Comparison of ENCODE assay signal across 19 cellular contexts in the genomic region with DNA sequence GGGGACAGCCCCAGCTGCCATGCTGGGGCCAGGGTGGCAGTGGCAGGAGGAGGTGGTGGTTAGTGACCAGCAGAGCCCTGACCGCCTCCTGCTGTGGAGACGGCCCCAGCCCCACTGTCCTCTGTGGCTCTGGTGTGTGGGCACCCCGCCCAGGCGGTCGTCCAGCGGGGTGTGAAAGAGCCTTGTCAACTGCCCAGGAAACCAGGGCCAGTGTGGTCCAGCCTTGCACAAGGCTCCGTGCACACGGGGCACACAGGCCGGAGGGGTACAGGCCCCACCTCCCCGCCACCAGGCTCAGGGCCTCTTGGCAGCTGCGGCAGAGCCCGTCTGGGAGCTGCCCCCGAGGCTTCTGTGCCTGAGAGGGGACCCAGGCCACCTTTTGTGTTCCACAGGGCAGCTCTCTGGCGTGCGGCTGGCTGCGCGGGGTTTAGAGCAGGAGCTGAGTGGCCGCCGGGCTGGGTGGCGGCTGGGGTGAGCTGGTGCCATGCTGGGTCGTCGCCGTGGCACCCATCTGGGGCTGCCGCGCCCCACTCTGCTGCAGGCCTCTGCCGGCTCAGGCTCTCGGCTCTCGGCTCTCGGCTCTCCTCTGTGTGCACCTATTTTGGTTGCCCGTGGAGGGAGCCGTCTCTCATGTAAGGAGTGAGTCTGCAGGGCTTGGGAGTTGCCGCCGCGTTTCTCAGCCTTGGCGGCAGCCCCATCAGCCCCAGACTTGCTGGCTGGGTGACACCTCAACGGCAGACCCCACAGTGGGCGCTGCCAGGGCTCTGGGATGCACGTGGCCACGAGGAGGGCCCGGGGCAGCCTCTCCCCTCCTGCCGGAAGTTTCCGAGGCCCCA. TPM values are rescaled to one million over a fixed set of nuclear protein-coding genes. Genes with fewer than 3 reads are reported as not detected.
DNase-seq lines count a peak whose midpoint lies in the region; ATAC-seq, FAIRE-seq and TF ChIP-seq lines count a peak whose summit lies in the region.
"Had no signal": no experiment of that assay in that cellular context is flagged by ENCODE, and none has a peak within 500 bp of the region (broad histone marks: within the 10 kb centered on the region; RNA-seq: fewer than 3 reads in every experiment).

No MANE protein-coding gene starts in this region.

- ATAC-seq in HG02610 (IDR thresholded peaks at IDR 0.05; ENCODE audit: unreplicated experiment) (no peak), T-cell (replicated peaks in 1 of 4) (no peak)

- H4K91ac ChIP-seq in H1 (replicated peaks; ENCODE audit: insufficient read length, low read length) (no peak overlapping the region), neuronal stem cell (ENCODE audit: low read depth, low read length, poor library complexity) (no peak overlapping the region)

- no peak overlapping the region for H3K56ac ChIP-seq in H1 (replicated peaks; ENCODE audit: insufficient read length, low read depth, low read length)

- no peak for TF ChIP-seq POLR2A in H1 (IDR thresholded peaks at IDR 0.05; ENCODE audit: control extremely low read depth in 1 of 2, low read depth in 2 of 2, low read length in 2 of 2)

- peak in 1 of 2 experiments; percentile 17; a peak in 2 of 4 replicates for TF ChIP-seq RAD21 in H1 (IDR thresholded peaks at IDR 0.05 in 1 of 2, conservative IDR thresholded peaks at IDR 0.05 in 1 of 2; ENCODE audit: low read depth in 2 of 2, low read length in 2 of 2)

- H2BK15ac ChIP-seq in H1 (ENCODE audit: low read length) (no peak overlapping the region), neuronal stem cell (ENCODE audit: low read length) (peak overlapping the region; percentile 26)

- H3K23me2 ChIP-seq in H1 (ENCODE audit: low read depth, low read length) = no peaks in the 10 kb centered on the region

- no peak overlapping the region for H4K5ac ChIP-seq in H1 (ENCODE audit: insufficient read length, low read depth, low read length)

- H3K36me3 Mint-ChIP-seq in T-cell = peaks cover 5% of the 10 kb centered on the region

- H3K18ac ChIP-seq in H1 (ENCODE audit: extremely low read depth, low read length) (no peak overlapping the region), neuronal stem cell (ENCODE audit: low read length) (peak overlapping the region; percentile 44)

- no peak for TF ChIP-seq EP300 in H1 (IDR thresholded peaks at IDR 0.05; ENCODE audit: borderline replicate concordance in 1 of 2, low read depth in 2 of 2, low read length in 2 of 2)

- H3K27ac ChIP-seq in A673 (ENCODE audit: low read depth, low read length, poor library complexity, severe bottlenecking) = peak overlapping the region; percentile 16
- H3K27ac ChIP-seq in BLaER1 treated with 17β-estradiol and CSF1 and Interleukin-3, amounts not matched to agents 10 nM and 100 nM = no peak overlapping the region
- H3K27ac ChIP-seq in H1 (ENCODE audit: low read depth, low read length) = no peak overlapping the region
- H3K27ac ChIP-seq in neuronal stem cell (replicated peaks; ENCODE audit: low read length) = no peak overlapping the region
- H3K27ac ChIP-seq: PC-9, SJSA1 had no signal

- H3K4ac ChIP-seq in H1 (replicated peaks; ENCODE audit: insufficient read length, low read depth, low read length) (no peak overlapping the region), neuronal stem cell (ENCODE audit: low read length) (no peak overlapping the region)

- H3K9me3 ChIP-seq in A673 (ENCODE audit: low read depth, low read length, poor library complexity, severe bottlenecking) = no peaks in the 10 kb centered on the region
- no peaks in the 10 kb centered on the region for H3K9me3 ChIP-seq in BLaER1 treated with 17β-estradiol and CSF1 and Interleukin-3, amounts not matched to agents 10 nM and 100 nM (replicated peaks in 1 of 11)
- no peaks in the 10 kb centered on the region for H3K9me3 ChIP-seq in H1 (ENCODE audit: insufficient read depth in 2 of 2, low read depth in 1 of 2, low read length in 1 of 2)
- H3K9me3 ChIP-seq in neuronal stem cell (replicated peaks in 1 of 2; ENCODE audit: control insufficient read depth in 2 of 2, insufficient read depth in 1 of 2, low read depth in 1 of 2, low read length in 2 of 2) = no peaks in the 10 kb centered on the region
- H3K9me3 ChIP-seq: SJSA1 had no signal

- POLR2A ChIA-PET in A673 (lab: Charles Lee; ENCODE audit: low non-redundant PET) (no interaction called here), H1 (lab: Charles Lee; ENCODE audit: partially characterized antibody) (interaction anchor here (1.4 kb wide), 1 partner anchor 21 kb away, joined by 3 read pairs; no protein-coding TSS in a partner anchor), T-cell (lab: Charles Lee) (no interaction called here)

- H3K4me3 Mint-ChIP-seq in T-cell = no peak overlapping the region
- H3K4me3 Mint-ChIP-seq: CD14-positive monocyte, H9 had no signal

- 87% methylated on average over 32 of the region's 42 CpGs; no CpG with 5 or more reads in 1 of the 2 experiments for WGBS in H1 (ENCODE audit: extremely low coverage in 1 of 2, insufficient coverage in 1 of 2, insufficient read length in 1 of 2, insufficient replicate concordance in 2 of 2, low coverage in 1 of 2, low lambda C conversion rate in 2 of 2, missing lambda C conversion rate in 1 of 2), 2 experiments
- WGBS in neuronal stem cell (ENCODE audit: extremely low coverage in 2 of 2, insufficient read length in 2 of 2, insufficient replicate concordance in 1 of 2), 2 donors = no CpG with 5 or more reads among the region's 42 CpGs

- H3K4me1 Mint-ChIP-seq in T-cell = peaks cover 0 to 4% (median 0%) of the 10 kb centered on the region in 3 donors
- H3K4me1 Mint-ChIP-seq: CD14-positive monocyte had no signal

- TF ChIP-seq CTCF in A673 (conservative IDR thresholded peaks at IDR 0.05; ENCODE audit: low read depth, low read length) (no peak), H1 (IDR thresholded peaks at IDR 0.05; ENCODE audit: control extremely low read depth in 1 of 3, insufficient read depth in 1 of 3, low read depth in 1 of 3, low read length in 3 of 3) (no peak)

- in situ Hi-C loops in KBM-7 (cut with MboI; ENCODE audit: low pct_unique_long_range_greater_than_20kb, low sequenced_read_pairs) = no loop called here

- H3K79me1 ChIP-seq in H1 (ENCODE audit: low read depth, low read length) = no peaks in the 10 kb centered on the region
- peaks cover 1% of the 10 kb centered on the region for H3K79me1 ChIP-seq in neuronal stem cell (ENCODE audit: low read depth, low read length)

- H3K23ac ChIP-seq in H1 (ENCODE audit: insufficient read length) (no peak overlapping the region), neuronal stem cell (ENCODE audit: low read depth, low read length, poor library complexity) (peak overlapping the region; percentile 35)

- H3K36me3 ChIP-seq in A673 (ENCODE audit: insufficient read depth, low read length, poor library complexity, severe bottlenecking) (peaks cover 32% of the 10 kb centered on the region), H1 (ENCODE audit: control insufficient read depth in 2 of 4, insufficient read depth in 4 of 4, low read length in 3 of 4) (peaks cover 0 to 7% (median 0%) of the 10 kb centered on the region in 4 experiments; a peak in 4 of 8 replicates), neuronal stem cell (replicated peaks in 1 of 2; ENCODE audit: control insufficient read depth in 2 of 2, insufficient read depth in 2 of 2, low read length in 2 of 2) (peaks cover 5 to 32% of the 10 kb centered on the region in 2 donors)
- peaks cover 27 to 63% (median 42%) of the 10 kb centered on the region in 11 experiments for H3K36me3 ChIP-seq in BLaER1 treated with 17β-estradiol and CSF1 and Interleukin-3, amounts not matched to agents 10 nM and 100 nM

- CTCF ChIA-PET in A673 (lab: Charles Lee) = no interaction called here
- CTCF ChIA-PET in H1 (lab: Charles Lee; ENCODE audit: partially characterized antibody) = interaction anchor here (0.8 to 4.1 kb wide), 11 partner anchors 9 to 162 kb away, joined by 3 to 16 read pairs (median 8); no protein-coding TSS in a partner anchor
- CTCF ChIA-PET in T-cell (lab: Charles Lee) = no interaction called here

- intact Hi-C loops in A673 (cut with micrococcal nuclease; ENCODE audit: unreplicated experiment) = no loop called here

- no peak overlapping the region for H2AK5ac ChIP-seq in H1 (ENCODE audit: low read depth, low read length)
- H2AK5ac ChIP-seq in neuronal stem cell (ENCODE audit: low read depth, low read length) = peak overlapping the region; percentile 56

- no peak for FAIRE-seq in H1 (lab: Jason Lieb, UNC)
- FAIRE-seq: HTR-8/SVneo had no signal

- H4K20me1 ChIP-seq in BLaER1 treated with 17β-estradiol and CSF1 and Interleukin-3, amounts not matched to agents 10 nM and 100 nM = peaks cover 43 to 90% (median 74%) of the 10 kb centered on the region in 11 experiments
- H4K20me1 ChIP-seq in H1 (replicated peaks in 1 of 2; ENCODE audit: control insufficient read depth in 1 of 2, insufficient read depth in 2 of 2, low read length in 2 of 2) = peaks cover 9 to 10% of the 10 kb centered on the region in 2 experiments

- H3K4me1 ChIP-seq in A673 (ENCODE audit: insufficient read depth, low read length, poor library complexity, severe bottlenecking) (peaks cover under 1% of the 10 kb centered on the region), H1 (replicated peaks in 1 of 4; ENCODE audit: control insufficient read depth in 3 of 4, insufficient read depth in 4 of 4, low read length in 3 of 4) (no peaks in the 10 kb centered on the region), neuronal stem cell (ENCODE audit: control insufficient read depth in 2 of 2, insufficient read depth in 1 of 2, low read depth in 1 of 2, low read length in 2 of 2) (peaks cover 3% of the 10 kb centered on the region in 2 donors)
- peaks cover 32 to 88% (median 69%) of the 10 kb centered on the region in 10 experiments for H3K4me1 ChIP-seq in BLaER1 treated with 17β-estradiol and CSF1 and Interleukin-3, amounts not matched to agents 10 nM and 100 nM

- H4K8ac ChIP-seq in H1 (ENCODE audit: extremely low read depth, insufficient read depth, low read length) (peak overlapping the region; percentile 14; the same call in 1 of the 2 replicates), neuronal stem cell (ENCODE audit: low read depth, low read length) (no peak overlapping the region)

- no peak overlapping the region for H3K9ac ChIP-seq in BLaER1 treated with 17β-estradiol and CSF1 and Interleukin-3, amounts not matched to agents 10 nM and 100 nM
- H3K9ac ChIP-seq in H1 (replicated peaks in 1 of 4; ENCODE audit: extremely low read depth in 1 of 4, low read depth in 3 of 4, low read length in 3 of 4) (no peak overlapping the region; a peak in 1 of 7 replicates), neuronal stem cell (ENCODE audit: low read depth, low read length, poor library complexity) (no peak overlapping the region)

- H2BK120ac ChIP-seq in H1 (replicated peaks; ENCODE audit: low read depth, low read length) (no peak overlapping the region), neuronal stem cell (ENCODE audit: low read depth, low read length) (no peak overlapping the region)

- no peak overlapping the region for H2BK12ac ChIP-seq in H1 (ENCODE audit: low read depth, low read length)
- no peak overlapping the region for H2BK12ac ChIP-seq in neuronal stem cell (ENCODE audit: low read length)

- H3K4me3 ChIP-seq in A673 (ENCODE audit: low read depth, low read length, poor library complexity, severe bottlenecking) (no peak overlapping the region), H1 (ENCODE audit: extremely low read depth in 1 of 4, insufficient read depth in 2 of 4, low read depth in 3 of 4, low read length in 4 of 4) (no peak overlapping the region), neuronal stem cell (ENCODE audit: low read length in 2 of 2) (no peak overlapping the region)
- H3K4me3 ChIP-seq in BLaER1 treated with 17β-estradiol and CSF1 and Interleukin-3, amounts not matched to agents 10 nM and 100 nM = no peak overlapping the region
- H3K4me3 ChIP-seq: PC-9, SJSA1 had no signal

- H3K27me3 Mint-ChIP-seq in T-cell = no peaks in the 10 kb centered on the region

- H2BK20ac ChIP-seq in H1 (ENCODE audit: low read length) = no peak overlapping the region

- no peaks in the 10 kb centered on the region for H3K9me3 Mint-ChIP-seq in T-cell
- H3K9me3 Mint-ChIP-seq: H9 had no signal

- no TSS peak for BruUV-seq in A673 (replicated peaks; lab: Mats Ljungman, UMichigan)

- H3K27me3 ChIP-seq in A673 (replicated peaks; ENCODE audit: insufficient read depth, low read depth, low read length, poor library complexity) (no peaks in the 10 kb centered on the region), H1 (replicated peaks in 1 of 4; ENCODE audit: control insufficient read depth in 3 of 4, extremely low read depth in 1 of 4, insufficient read depth in 3 of 4, low read length in 3 of 4) (no peaks in the 10 kb centered on the region), neuronal stem cell (ENCODE audit: control insufficient read depth in 3 of 3, insufficient read depth in 3 of 3, low read depth in 1 of 3, low read length in 3 of 3) (no peaks in the 10 kb centered on the region)
- peaks cover 0 to 42% (median 0%) of the 10 kb centered on the region in 11 experiments; a peak in 5 of 22 replicates for H3K27me3 ChIP-seq in BLaER1 treated with 17β-estradiol and CSF1 and Interleukin-3, amounts not matched to agents 10 nM and 100 nM
- H3K27me3 ChIP-seq: SJSA1 had no signal

- no peak overlapping the region for H3K14ac ChIP-seq in H1 (ENCODE audit: insufficient read length)
- H3K14ac ChIP-seq in neuronal stem cell (ENCODE audit: low read length) = peak overlapping the region; percentile 71

- peak overlapping the region in 9 of 11 experiments; percentile 12 to 44 (median 30); a peak in 10 of 22 replicates for H3K4me2 ChIP-seq in BLaER1 treated with 17β-estradiol and CSF1 and Interleukin-3, amounts not matched to agents 10 nM and 100 nM
- H3K4me2 ChIP-seq in H1 (ENCODE audit: insufficient read depth in 1 of 2, low read depth in 2 of 2, low read length in 2 of 2) = no peak overlapping the region
- H3K4me2 ChIP-seq in neuronal stem cell (ENCODE audit: insufficient read depth, low read length, poor library complexity, severe bottlenecking) = no peak overlapping the region
- H3K4me2 ChIP-seq: PC-9 had no signal

- H3K27ac Mint-ChIP-seq in T-cell = no peak overlapping the region
- H3K27ac Mint-ChIP-seq: H9 had no signal

- no peak overlapping the region for H2AFZ ChIP-seq in H1 (ENCODE audit: low read length)
- no peak overlapping the region for H2AFZ ChIP-seq in neuronal stem cell (ENCODE audit: low read length)
- H2AFZ ChIP-seq: PC-9 had no signal

- no peak overlapping the region for H2BK5ac ChIP-seq in H1 (ENCODE audit: low read depth, low read length)
- H2BK5ac ChIP-seq in neuronal stem cell (ENCODE audit: low read length) = no peak overlapping the region

- no peak for DNase-seq in A673 (ENCODE audit: low spot score)
- DNase-seq in H1 (ENCODE audit: low read depth in 1 of 2, low spot score in 2 of 2) = no peak
- DNase-seq in neuronal stem cell (ENCODE audit: low spot score) = no peak
- no peak for DNase-seq in stimulated activated CD4-positive, alpha-beta T cell treated with anti-CD3 and anti-CD28 coated beads, Interleukin-4, amount 100 ng/mL, for 1 hour
- no peak for DNase-seq in KBM-7
- DNase-seq in T-cell = no peak
- DNase-seq: DND-41, H9, NCI-H1092 treated with DMSO at 0.1 percent for 48 hours, NCI-H2081 treated with DMSO at 0.1 percent for 48 hours, NCI-H510A, NCI-H774, PC-9 had no signal

- no peaks in the 10 kb centered on the region for H3K79me2 ChIP-seq in H1 (ENCODE audit: control insufficient read depth in 1 of 2, insufficient read depth in 2 of 2, low read length in 2 of 2)

RNA-seq across cellular contexts. Expression of a gene that starts 36.1 kb away (rescaled TPM):
- total RNA-seq in A673 (2021) (114 and 115 TPM in 2 replicates), T-cell (10 to 100 TPM; 16.7 to 32.2 (median 26.7) TPM)
- total RNA-seq in H1 (2021; fragmentation: NEBNext Ultra II Directional; extraction: Animal tissue kit (Norgen Biotek cat#: 25700)) = 57.3 and 64.1 TPM in 2 replicates
- polyA plus RNA-seq in H1 (2011; rRNA removed) = 17.7 and 34.6 TPM in 2 replicates
- polyA plus RNA-seq in H1 (2011; cell fraction: cytosol; rRNA removed) = 43.7 TPM
- 28.5 TPM for polyA plus RNA-seq in H1 (2011; cell fraction: nucleus; rRNA removed)
- polyA plus RNA-seq in H1 (2012, experiment 1 of 2) = 20.8 to 42.4 TPM (median 39.1 TPM) in 4 replicates
- polyA plus RNA-seq in H1 (2012, experiment 2 of 2) = 28.1 TPM
- 28.3 TPM for polyA plus RNA-seq in H1 (2013, experiment 1 of 2)
- polyA plus RNA-seq in H1 (2013, experiment 2 of 2) = 30.5 TPM
- polyA minus RNA-seq in H1 (2011; rRNA and poly(A)+ RNA removed) = 5.9 and 6.3 TPM in 2 replicates
- polyA minus RNA-seq in H1 (2011; cell fraction: cytosol; rRNA and poly(A)+ RNA removed) = 28.0 TPM
- 8.6 TPM for polyA minus RNA-seq in H1 (2011; cell fraction: nucleus; rRNA and poly(A)+ RNA removed)
- polyA plus RNA-seq in neuronal stem cell (2013, experiment 1 of 2) = 17.0 TPM
- polyA plus RNA-seq in neuronal stem cell (2013, experiment 2 of 2) = 16.6 TPM

RNA-seq across cellular contexts. Expression of a gene that starts 55.2 kb away (rescaled TPM):
- 5.0 and 7.4 TPM in 2 replicates for total RNA-seq in A673 (2021)
- total RNA-seq in H1 (2021; fragmentation: NEBNext Ultra II Directional; extraction: Animal tissue kit (Norgen Biotek cat#: 25700)) = 0.24 and 0.36 TPM in 2 replicates
- polyA plus RNA-seq in H1 (2011; rRNA removed) = 0.63 and 0.89 TPM in 2 replicates
- 0.76 TPM for polyA plus RNA-seq in H1 (2011; cell fraction: cytosol; rRNA removed)
- polyA plus RNA-seq in H1 (2011; cell fraction: nucleus; rRNA removed) = 1.6 TPM
- 0.40 to 0.58 TPM (median 0.48 TPM) in 4 replicates for polyA plus RNA-seq in H1 (2012, experiment 1 of 2)
- polyA plus RNA-seq in H1 (2012, experiment 2 of 2) = 0.49 TPM
- polyA plus RNA-seq in H1 (2013, experiment 1 of 2) = 0.26 TPM
- 0.52 TPM for polyA plus RNA-seq in H1 (2013, experiment 2 of 2)
- 0.25 and 0.27 TPM in 2 replicates for polyA minus RNA-seq in H1 (2011; rRNA and poly(A)+ RNA removed)
- not detected for polyA minus RNA-seq in H1 (2011; cell fraction: cytosol; rRNA and poly(A)+ RNA removed)
- 0.70 TPM for polyA minus RNA-seq in H1 (2011; cell fraction: nucleus; rRNA and poly(A)+ RNA removed)
- polyA plus RNA-seq in neuronal stem cell (2013, experiment 1 of 2) = 0.06 TPM
- polyA plus RNA-seq in neuronal stem cell (2013, experiment 2 of 2) = 0.12 TPM
- 100 to 1,000 TPM; 249 to 498 (median 304) TPM for total RNA-seq in T-cell
- total RNA-seq: G401 had no signal

Comparison
In these comparisons a context has a peak if more than half of its experiments do, and no peak if none do; other contexts are left out.
1. H3K4me2 ChIP-seq: peak in BLaER1 treated with 17β-estradiol and CSF1 and Interleukin-3, amounts not matched to agents 10 nM and 100 nM (9 of 11); none in H1 (0 of 2) and neuronal stem cell (single experiment).
2. RNA of a gene that starts 55.2 kb away (total RNA-seq): 249 to 498 TPM in T-cell; 5.0 to 7.4 TPM in A673 and 0.24 to 0.36 TPM in H1; every median in the first group is over 10 times any median in the second.